ENCODE assay signal across 11 cellular contexts in the genomic region with DNA sequence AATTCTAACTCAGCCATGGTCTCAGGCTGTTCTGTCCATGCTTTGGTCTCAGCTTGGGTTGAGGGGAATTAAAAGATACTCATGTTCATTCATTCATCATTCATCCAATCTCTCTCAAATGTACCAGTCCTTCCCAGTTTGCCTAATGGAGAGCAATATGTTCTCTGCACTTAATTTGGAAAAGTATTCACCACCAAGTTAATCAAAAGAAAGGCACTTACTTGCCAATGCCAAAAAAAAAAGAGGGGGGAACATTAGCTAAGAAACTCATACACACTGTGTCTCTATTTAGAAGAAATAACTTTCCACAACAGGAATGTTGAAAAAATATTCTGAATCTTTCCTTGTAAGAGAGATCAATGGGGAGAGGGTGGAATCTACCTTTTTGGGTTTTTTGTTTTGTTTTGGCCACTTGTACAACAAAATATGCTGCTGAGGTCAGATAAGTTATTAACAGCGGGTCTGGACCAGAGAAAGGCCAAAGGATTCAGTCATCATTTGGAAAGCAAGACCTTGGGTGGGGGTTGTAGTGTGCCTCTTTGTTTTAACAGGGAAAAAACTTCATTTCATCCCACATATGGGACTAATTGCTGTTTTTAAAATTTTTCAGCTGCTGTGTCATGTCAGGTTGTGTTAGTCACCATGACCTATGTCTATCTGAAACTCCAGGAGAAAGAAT.
DNase-seq lines count a peak whose midpoint lies in the region; ATAC-seq and TF ChIP-seq lines count a peak whose summit lies in the region.
"Had no signal": no experiment of that assay in that cellular context is flagged by ENCODE, and none has a peak within 500 bp of the region (broad histone marks: within the 10 kb centered on the region; RNA-seq: fewer than 3 reads in every experiment).

No MANE protein-coding gene starts in this region.

- H3K27ac ChIP-seq in ascending aorta (peak overlapping the region; percentile 41 to 62), foreskin keratinocyte (peak overlapping the region; percentile 56), sigmoid colon (peak overlapping the region in 3 of 4 donors; percentile 42 to 47 (median 46))
- H3K27ac ChIP-seq: parathyroid adenoma had no signal

- no peak overlapping the region for H3K4me3 ChIP-seq in ascending aorta
- H3K4me3 ChIP-seq in sigmoid colon = no peak overlapping the region

- ATAC-seq in foreskin keratinocyte (peak; percentile 72), GM19452 (IDR thresholded peaks at IDR 0.05; ENCODE audit: unreplicated experiment) (no peak), HG03457 (IDR thresholded peaks at IDR 0.05; ENCODE audit: unreplicated experiment) (no peak)
- ATAC-seq: activated naive CD8-positive, alpha-beta T cell treated with anti-CD3 and anti-CD28 coated beads, Interleukin-2, amount 50 U/mL, for 24 hours had no signal

- no peaks in the 10 kb centered on the region for H3K27me3 ChIP-seq in ascending aorta
- no peaks in the 10 kb centered on the region for H3K27me3 ChIP-seq in foreskin keratinocyte
- H3K27me3 ChIP-seq in sigmoid colon = no peaks in the 10 kb centered on the region

- H3K4me1 ChIP-seq in ascending aorta = peaks cover 0 to 4% of the 10 kb centered on the region in 2 donors
- peaks cover 9% of the 10 kb centered on the region for H3K4me1 ChIP-seq in foreskin keratinocyte
- no peaks in the 10 kb centered on the region for H3K4me1 ChIP-seq in sigmoid colon
- H3K4me1 ChIP-seq: parathyroid adenoma had no signal

- no peak for TF ChIP-seq POLR2A in sigmoid colon (IDR thresholded peaks at IDR 0.05)

- WGBS in sigmoid colon, 2 donors = 83 to 85% methylated on average over 1 of the region's 1 CpG

- H3K9me3 ChIP-seq in ascending aorta = no peaks in the 10 kb centered on the region
- no peaks in the 10 kb centered on the region for H3K9me3 ChIP-seq in sigmoid colon

- DNase-seq in GM03348 (ENCODE audit: low spot score) (peak; percentile 82), ascending aorta (ENCODE audit: low spot score in 2 of 2) (no peak), foreskin keratinocyte (peak; percentile 38 to 75), sigmoid colon (peak; percentile 72), anterior cingulate cortex (lab: John Stamatoyannopoulos, UW) (no peak), NCI-H146 (lab: John Stamatoyannopoulos, UW) (no peak)
- DNase-seq: activated naive CD8-positive, alpha-beta T cell treated with anti-CD3 and anti-CD28 coated beads, Interleukin-2, amount 50 U/mL, for 24 hours; NCI-H2029 had no signal

- intact Hi-C loops in ascending aorta (cut with DNase I) = loop anchor here (10.0 kb wide), 1 partner anchor 312 kb away; no protein-coding TSS in a partner anchor
- intact Hi-C loops in sigmoid colon (cut with DNase I) = no loop called here

- TF ChIP-seq CTCF in ascending aorta (IDR thresholded peaks at IDR 0.05) (no peak), foreskin keratinocyte (conservative IDR thresholded peaks at IDR 0.05) (no peak), sigmoid colon (IDR thresholded peaks at IDR 0.05) (no peak)

- TF ChIP-seq EP300 in sigmoid colon (IDR thresholded peaks at IDR 0.05) = no peak

- peaks cover 37 to 81% of the 10 kb centered on the region in 2 donors for H3K36me3 ChIP-seq in ascending aorta
- H3K36me3 ChIP-seq in sigmoid colon = peaks cover 4 to 69% (median 6%) of the 10 kb centered on the region in 4 donors

Comparison
In these comparisons a context has a peak if more than half of its experiments do, and no peak if none do; other contexts are left out.
1. DNase-seq: peak in GM03348 (single experiment), foreskin keratinocyte (2 of 2) and sigmoid colon (single experiment); none in ascending aorta (0 of 2), anterior cingulate cortex (0 of 58) and NCI-H146 (single experiment).
2. Peak in every context shown above with its lines, with median percentiles within 50 percentile points of each other: H3K27ac ChIP-seq.